ENCODE assay signal across 8 cellular contexts in genomic region chr22:20701680-20702136, GRCh38.
DNase-seq lines count a peak whose midpoint lies in the region; ATAC-seq and TF ChIP-seq lines count a peak whose summit lies in the region.
"Not testable (repeated sequence)": the region's sequence is repeated elsewhere in the genome, so short reads cannot be mapped to it uniquely, and the experiment has no call there.

No MANE protein-coding gene starts in this region.

- H3K4me3 ChIP-seq in GM12864 (ENCODE audit: low read depth, low read length) (peak overlapping the region; percentile 36), H7 (ENCODE audit: insufficient read depth, low read depth, low read length) (peak overlapping the region; percentile 39), SK-N-SH (ENCODE audit: low read depth in 2 of 2, low read length in 1 of 2) (peak overlapping the region; percentile 55 to 65), thymus (ENCODE audit: low read length) (peak overlapping the region; percentile 55)

- not testable (repeated sequence) for H3K36me3 Mint-ChIP-seq in activated naive CD8-positive, alpha-beta T cell treated with anti-CD3 and anti-CD28 coated beads, Interleukin-2, amount 10 ng/mL, durations not matched to agents 7 days and 5 days; nephron progenitor cell (ENCODE audit: low read depth)

- H3K27ac ChIP-seq in SK-N-SH (ENCODE audit: low read depth in 2 of 2, low read length in 1 of 2); thymus (ENCODE audit: low read depth): not testable (repeated sequence)

- not testable (repeated sequence) for H4K20me1 ChIP-seq in SK-N-SH (ENCODE audit: insufficient read depth)

- not testable (repeated sequence) for TF ChIP-seq EP300 in SK-N-SH (IDR thresholded peaks at IDR 0.05; ENCODE audit: borderline replicate concordance in 1 of 2, low read depth in 1 of 2, low read length in 1 of 2)

- WGBS in SK-N-SH (ENCODE audit: low lambda C conversion rate), result 34% methylated on average over 8 of the region's 21 CpGs
- WGBS in thymus, result 8% methylated on average over 18 of the region's 21 CpGs

- peak overlapping the region; percentile 76 for H3K4me2 ChIP-seq in SK-N-SH

- H3F3A ChIP-seq in SK-N-SH (replicated peaks; ENCODE audit: insufficient read depth), result not testable (repeated sequence)

- TF ChIP-seq RAD21 in SK-N-SH (IDR thresholded peaks at IDR 0.05; ENCODE audit: low read length), result not testable (repeated sequence)

- H3K27me3 ChIP-seq in H7 (ENCODE audit: control insufficient read depth, insufficient read depth, low read length), result peaks cover 14% of the 10 kb centered on the region
- not testable (repeated sequence) for H3K27me3 ChIP-seq in SK-N-SH (ENCODE audit: insufficient read depth); thymus (ENCODE audit: control insufficient read depth, insufficient read depth)

- H3K27ac Mint-ChIP-seq in activated naive CD8-positive, alpha-beta T cell treated with anti-CD3 and anti-CD28 coated beads, Interleukin-2, amount 10 ng/mL, durations not matched to agents 7 days and 5 days, result peak overlapping the region; percentile 51
- not testable (repeated sequence) for H3K27ac Mint-ChIP-seq in nephron progenitor cell

- H3K36me3 ChIP-seq in H7 (replicated peaks; ENCODE audit: control insufficient read depth, insufficient read depth, low read length); SK-N-SH (replicated peaks in 1 of 2; ENCODE audit: control insufficient read depth in 1 of 2, insufficient read depth in 2 of 2, low read length in 1 of 2); thymus (ENCODE audit: control insufficient read depth, insufficient read depth): not testable (repeated sequence)

- not testable (repeated sequence) for H3K79me2 ChIP-seq in SK-N-SH (ENCODE audit: insufficient read depth)

- H3K9me2 ChIP-seq in SK-N-SH, result not testable (repeated sequence)

- CTCF ChIA-PET in SK-N-SH (lab: Yijun Ruan, JAX), result not testable (repeated sequence)

- not testable (repeated sequence) for DNase-seq in GM12864 (ENCODE audit: low read depth); H7; SK-N-SH; activated naive CD8-positive, alpha-beta T cell treated with anti-CD3 and anti-CD28 coated beads, Interleukin-2, amount 10 ng/mL, durations not matched to agents 7 days and 5 days; Right ventricle myocardium superior
- peak; percentile 15 for DNase-seq in nephron progenitor cell

- peaks cover 10% of the 10 kb centered on the region for H3K27me3 Mint-ChIP-seq in activated naive CD8-positive, alpha-beta T cell treated with anti-CD3 and anti-CD28 coated beads, Interleukin-2, amount 10 ng/mL, durations not matched to agents 7 days and 5 days
- peaks cover 61% of the 10 kb centered on the region for H3K27me3 Mint-ChIP-seq in nephron progenitor cell (ENCODE audit: low read depth, poor library complexity)

- not testable (repeated sequence) for H3K9me3 Mint-ChIP-seq in activated naive CD8-positive, alpha-beta T cell treated with anti-CD3 and anti-CD28 coated beads, Interleukin-2, amount 10 ng/mL, durations not matched to agents 7 days and 5 days; nephron progenitor cell

- H3K4me1 Mint-ChIP-seq in activated naive CD8-positive, alpha-beta T cell treated with anti-CD3 and anti-CD28 coated beads, Interleukin-2, amount 10 ng/mL, durations not matched to agents 7 days and 5 days, result not testable (repeated sequence)
- H3K4me1 Mint-ChIP-seq in nephron progenitor cell, result peaks cover 19% of the 10 kb centered on the region

- not testable (repeated sequence) for H3K4me1 ChIP-seq in SK-N-SH (ENCODE audit: control insufficient read depth in 1 of 2, insufficient read depth in 2 of 2, low read depth in 1 of 2, low read length in 1 of 2); thymus (ENCODE audit: control insufficient read depth, insufficient read depth, low read length)

- peak overlapping the region; percentile 100 for H3K4me3 Mint-ChIP-seq in activated naive CD8-positive, alpha-beta T cell treated with anti-CD3 and anti-CD28 coated beads, Interleukin-2, amount 10 ng/mL, durations not matched to agents 7 days and 5 days
- H3K4me3 Mint-ChIP-seq in nephron progenitor cell, result peak overlapping the region; percentile 90

- POLR2A ChIA-PET in SK-N-SH (lab: Yijun Ruan, JAX), result not testable (repeated sequence)
- POLR2A ChIA-PET in activated naive CD8-positive, alpha-beta T cell treated with anti-CD3 and anti-CD28 coated beads, Interleukin-2, amount 10 ng/mL, durations not matched to agents 7 days and 5 days (lab: Charles Lee), result interaction anchor here (1.1 kb wide), 1 partner anchor 132 kb away, joined by 3 read pairs; no protein-coding TSS in a partner anchor

- H3K9ac ChIP-seq in SK-N-SH, result peak overlapping the region; percentile 40; the same call in 1 of the 2 replicates

- H3K9me3 ChIP-seq in SK-N-SH; thymus (ENCODE audit: control insufficient read depth): not testable (repeated sequence)

- intact Hi-C loops in Right ventricle myocardium superior (cut with DNase I), result not testable (repeated sequence)

- ATAC-seq in HG03558 (IDR thresholded peaks at IDR 0.05; ENCODE audit: extremely low read depth, unreplicated experiment), result peak; percentile 9
- not testable (repeated sequence) for ATAC-seq in activated naive CD8-positive, alpha-beta T cell treated with anti-CD3 and anti-CD28 coated beads, Interleukin-2, amount 10 ng/mL, durations not matched to agents 7 days and 5 days (ENCODE audit: low read depth)
- peak; percentile 6 for ATAC-seq in Right ventricle myocardium superior (ENCODE audit: poor library complexity)

- not testable (repeated sequence) for TF ChIP-seq CTCF in GM12864 (IDR thresholded peaks at IDR 0.05; ENCODE audit: low read depth, low read length, missing control alignments); SK-N-SH (IDR thresholded peaks at IDR 0.05); nephron progenitor cell (IDR thresholded peaks at IDR 0.05)

- H2AFZ ChIP-seq in SK-N-SH (ENCODE audit: low read depth), result 0 out of 2 replicates have a peak overlapping the region, but pooled peaks have one; percentile 81

TF ChIP-seq in SK-N-SH, 30 proteins besides CTCF, POLR2A, EP300 and RAD21:
- 0 out of 2 replicates have a peak, but pooled peaks have one; percentile 3 for TF ChIP-seq MXI1 (IDR thresholded peaks at IDR 0.05; ENCODE audit: low read depth, low read length)
TF ChIP-seq in SK-N-SH: peak in this region for 1; not testable (repeated sequence) for 29.
